8 cellular contexts compared by ENCODE assay signal in the genomic region with DNA sequence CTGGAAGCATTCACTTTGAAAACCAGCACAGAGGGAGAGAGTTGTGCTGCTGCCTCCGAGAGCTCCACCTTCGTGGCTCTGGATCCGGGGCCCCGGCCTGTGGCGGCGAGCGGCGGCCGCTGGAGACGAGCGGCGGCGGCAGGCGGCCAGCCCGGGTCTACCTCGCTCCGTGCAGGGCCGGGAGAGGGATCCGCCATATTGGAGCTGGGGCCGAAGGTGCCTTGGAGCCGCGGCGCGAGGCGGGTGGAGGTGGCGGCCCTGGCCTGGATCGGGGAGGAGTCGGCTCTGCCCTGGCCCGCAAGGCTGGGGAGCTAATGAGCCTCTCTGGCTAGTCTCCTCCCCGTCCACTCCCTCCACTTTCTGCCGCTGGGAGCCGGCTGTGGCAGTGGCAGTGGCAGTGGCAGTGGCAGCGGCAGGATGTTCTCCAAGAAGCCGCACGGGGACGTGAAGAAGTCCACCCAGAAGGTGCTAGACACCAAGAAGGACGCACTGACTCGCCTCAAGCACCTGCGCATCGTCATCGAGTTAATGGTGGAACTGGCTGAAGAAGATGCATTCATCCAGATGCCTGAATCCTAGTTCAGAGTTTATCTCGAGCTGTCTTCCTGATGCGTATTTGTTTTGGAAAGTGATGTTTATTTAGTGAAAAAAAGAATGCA. TPM values are rescaled to one million over a fixed set of nuclear protein-coding genes. Genes with fewer than 3 reads are reported as not detected.
DNase-seq lines count a peak whose midpoint lies in the region; ATAC-seq and TF ChIP-seq lines count a peak whose summit lies in the region.
"Not testable (repeated sequence)": the region's sequence is repeated elsewhere in the genome, so short reads cannot be mapped to it uniquely, and the experiment has no call there.

No MANE protein-coding gene starts in this region.

- H3K27ac ChIP-seq in stomach = peak overlapping the region; percentile 68 to 85 (median 73)

- H3K4me1 Mint-ChIP-seq in activated naive CD8-positive, alpha-beta T cell treated with anti-CD3 and anti-CD28 coated beads for 36 hours; neural crest cell: not testable (repeated sequence)

- not testable (repeated sequence) for H3K27me3 Mint-ChIP-seq in activated naive CD8-positive, alpha-beta T cell treated with anti-CD3 and anti-CD28 coated beads for 36 hours; neural crest cell (ENCODE audit: low read depth)

- DNase-seq in EH (ENCODE audit: low read depth) = peak; percentile 24
- DNase-seq in activated naive CD8-positive, alpha-beta T cell treated with anti-CD3 and anti-CD28 coated beads for 36 hours = peak; percentile 52
- peak; percentile 72 for DNase-seq in Right ventricle myocardium inferior (ENCODE audit: missing footprints)
- DNase-seq in neural crest cell (ENCODE audit: low read depth, low spot score) = peak; percentile 8
- not testable (repeated sequence) for DNase-seq in stomach

- not testable (repeated sequence) for H3K27me3 ChIP-seq in stomach

- TF ChIP-seq EP300 in Ishikawa (IDR thresholded peaks at IDR 0.05; ENCODE audit: borderline replicate concordance); stomach (IDR thresholded peaks at IDR 0.05): not testable (repeated sequence)

- not testable (repeated sequence) for TF ChIP-seq CTCF in WI38 (IDR thresholded peaks at IDR 0.05; ENCODE audit: low read depth, low read length); neural crest cell (conservative IDR thresholded peaks at IDR 0.05); stomach (IDR thresholded peaks at IDR 0.05)

- ATAC-seq in GM21825 (IDR thresholded peaks at IDR 0.05; ENCODE audit: unreplicated experiment) (peak; percentile 70), Right ventricle myocardium inferior (peak; percentile 65)

- not testable (repeated sequence) for H3K4me3 Mint-ChIP-seq in activated naive CD8-positive, alpha-beta T cell treated with anti-CD3 and anti-CD28 coated beads for 36 hours; neural crest cell

- TF ChIP-seq RAD21 in Ishikawa (IDR thresholded peaks at IDR 0.05; ENCODE audit: low read depth) = not testable (repeated sequence)

- peaks cover 0 to 18% (median 10%) of the 10 kb centered on the region in 4 donors for H3K36me3 ChIP-seq in stomach

- H3K4me3 ChIP-seq in WI38 (ENCODE audit: low read depth, low read length) = peak overlapping the region; percentile 42
- peak overlapping the region; percentile 34 to 47 (median 43) for H3K4me3 ChIP-seq in stomach

- not testable (repeated sequence) for H3K9me3 Mint-ChIP-seq in activated naive CD8-positive, alpha-beta T cell treated with anti-CD3 and anti-CD28 coated beads for 36 hours
- peaks cover 28% of the 10 kb centered on the region for H3K9me3 Mint-ChIP-seq in neural crest cell

- TF ChIP-seq POLR2A in stomach (IDR thresholded peaks at IDR 0.05) = not testable (repeated sequence)

- H3K27ac Mint-ChIP-seq in activated naive CD8-positive, alpha-beta T cell treated with anti-CD3 and anti-CD28 coated beads for 36 hours; neural crest cell (ENCODE audit: unreplicated experiment): not testable (repeated sequence)

- H3K36me3 Mint-ChIP-seq in activated naive CD8-positive, alpha-beta T cell treated with anti-CD3 and anti-CD28 coated beads for 36 hours = not testable (repeated sequence)
- H3K36me3 Mint-ChIP-seq in neural crest cell (ENCODE audit: low read depth) = peaks cover 79% of the 10 kb centered on the region

- intact Hi-C loops in Right ventricle myocardium inferior (cut with DNase I); stomach (cut with DNase I; ENCODE audit: low total_unique reads): not testable (repeated sequence)

- not testable (repeated sequence) for H3K4me1 ChIP-seq in stomach

- WGBS in stomach, 5 donors = 87 to 94% (median 90%) methylated on average over 15 to 43 of the region's 43 CpGs

- H3K9me3 ChIP-seq in stomach = not testable (repeated sequence)

TF ChIP-seq in Ishikawa, 13 proteins besides CTCF, POLR2A, EP300 and RAD21:
- TF ChIP-seq YY1 (IDR thresholded peaks at IDR 0.05; ENCODE audit: low read depth) = peak; percentile 62; the same call in 1 of the 2 replicates

RNA-seq across cellular contexts. Expression of a gene that starts 38.1 kb away (rescaled TPM):
- total RNA-seq in activated naive CD8-positive, alpha-beta T cell treated with anti-CD3 and anti-CD28 coated beads for 36 hours = 10 to 100 TPM; 15.8 to 20.7 TPM
- 6.5 TPM for total RNA-seq in Right ventricle myocardium inferior
- 18.3 and 19.7 TPM in 2 replicates for total RNA-seq in neural crest cell
- 10 to 100 TPM in 2 of 5 donors, 1 to 10 TPM in 3; 1.7 to 39.7 (median 8.5) TPM for total RNA-seq in stomach
- polyA plus RNA-seq in stomach = 1 to 10 TPM; 1.8 to 3.6 (median 3.1) TPM
